Comparison of ENCODE assay signal across 8 cellular contexts in the genomic region with DNA sequence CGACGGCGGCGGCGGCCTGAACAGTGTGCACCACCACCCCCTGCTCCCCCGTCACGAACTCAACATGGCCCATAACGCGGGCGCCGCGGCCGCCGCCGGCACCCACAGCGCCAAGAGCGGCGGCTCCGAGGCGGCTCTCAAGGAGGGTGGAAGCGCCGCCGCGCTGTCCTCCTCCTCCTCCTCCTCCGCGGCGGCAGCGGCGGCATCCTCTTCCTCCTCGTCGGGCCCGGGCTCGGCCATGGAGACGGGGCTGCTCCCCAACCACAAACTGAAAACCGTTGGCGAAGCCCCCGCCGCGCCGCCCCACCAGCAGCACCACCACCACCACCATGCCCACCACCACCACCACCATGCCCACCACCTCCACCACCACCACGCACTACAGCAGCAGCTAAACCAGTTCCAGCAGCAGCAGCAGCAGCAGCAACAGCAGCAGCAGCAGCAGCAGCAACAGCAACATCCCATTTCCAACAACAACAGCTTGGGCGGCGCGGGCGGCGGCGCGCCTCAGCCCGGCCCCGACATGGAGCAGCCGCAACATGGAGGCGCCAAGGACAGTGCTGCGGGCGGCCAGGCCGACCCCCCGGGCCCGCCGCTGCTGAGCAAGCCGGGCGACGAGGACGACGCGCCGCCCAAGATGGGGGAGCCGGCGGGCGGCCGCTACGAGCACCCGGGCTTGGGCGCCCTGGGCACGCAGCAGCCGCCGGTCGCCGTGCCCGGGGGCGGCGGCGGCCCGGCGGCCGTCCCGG. TPM values are rescaled to one million over a fixed set of nuclear protein-coding genes. Genes with fewer than 3 reads are reported as not detected.
DNase-seq lines count a peak whose midpoint lies in the region; ATAC-seq and TF ChIP-seq lines count a peak whose summit lies in the region.

No MANE protein-coding gene starts in this region.

- H3K9me2 ChIP-seq in PC-3 (replicated peaks; ENCODE audit: low read length) = no peaks in the 10 kb centered on the region

- peak overlapping the region; percentile 90 for H3K4me2 ChIP-seq in PC-3 (ENCODE audit: low read length)

- H3K79me2 ChIP-seq in PC-3 (ENCODE audit: low read length) = peaks cover 60% of the 10 kb centered on the region

- H4K20me1 ChIP-seq in PC-3 (ENCODE audit: low read length) = peaks cover 25% of the 10 kb centered on the region

- H3K9ac ChIP-seq in PC-3 (ENCODE audit: low read length) = peak overlapping the region; percentile 85

- no peaks in the 10 kb centered on the region for H3K9me3 ChIP-seq in PC-3 (ENCODE audit: low read length)
- no peaks in the 10 kb centered on the region for H3K9me3 ChIP-seq in gastroesophageal sphincter
- no peaks in the 10 kb centered on the region for H3K9me3 ChIP-seq in thyroid gland

- CTCF ChIA-PET in PC-3 (lab: Charles Lee) = no interaction called here

- H3K4me1 ChIP-seq in PC-3 (ENCODE audit: insufficient read depth, low read length) = peaks cover 29% of the 10 kb centered on the region
- peaks cover 0 to 50% (median 6%) of the 10 kb centered on the region in 3 donors for H3K4me1 ChIP-seq in gastroesophageal sphincter
- H3K4me1 ChIP-seq in thyroid gland = peaks cover 20 to 26% of the 10 kb centered on the region in 2 donors

- no peaks in the 10 kb centered on the region for H3F3A ChIP-seq in PC-3 (ENCODE audit: low read length, unreplicated experiment)

- BruUV-seq in PC-3 (replicated peaks; lab: Mats Ljungman, UMichigan) = no TSS peak

- TF ChIP-seq POLR2A in gastroesophageal sphincter (IDR thresholded peaks at IDR 0.05) (peak; percentile 6 to 23), thyroid gland (IDR thresholded peaks at IDR 0.05) (peak in 1 of 2 donors; percentile 41)

- H3K4me3 ChIP-seq in PC-3 (ENCODE audit: low read length) (peak overlapping the region; percentile 93), gastroesophageal sphincter (peak overlapping the region; percentile 78 to 81), thyroid gland (replicated peaks in 1 of 3) (peak overlapping the region; percentile 22 to 85 (median 83))

- H3K36me3 ChIP-seq in PC-3 (ENCODE audit: low read depth, low read length) (no peaks in the 10 kb centered on the region), gastroesophageal sphincter (no peaks in the 10 kb centered on the region), thyroid gland (no peaks in the 10 kb centered on the region)

- 0 out of 2 replicates have a peak overlapping the region, but pooled peaks have one; percentile 39 for H2AFZ ChIP-seq in PC-3 (ENCODE audit: low read length)

- TF ChIP-seq CTCF in PC-3 (conservative IDR thresholded peaks at IDR 0.05; ENCODE audit: low read depth, low read length) = no peak
- TF ChIP-seq CTCF in gastroesophageal sphincter (IDR thresholded peaks at IDR 0.05) = no peak
- no peak for TF ChIP-seq CTCF in thyroid gland (IDR thresholded peaks at IDR 0.05)

- peak; percentile 12 for ATAC-seq in HG03025 (IDR thresholded peaks at IDR 0.05; ENCODE audit: low FRiP score, unreplicated experiment)
- ATAC-seq in PC-3 = peak; percentile 3
- peak; percentile 22 for ATAC-seq in gastroesophageal sphincter

- DNase-seq in NCI-H1417 (lab: John Stamatoyannopoulos, UW) = peak; percentile 24 to 84 (median 80)
- no peak for DNase-seq in NCI-H1417 treated with DMSO at 0.1 percent for 48 hours (lab: John Stamatoyannopoulos, UW)
- peak; percentile 35 for DNase-seq in PC-3
- DNase-seq in activated effector memory CD4-positive, alpha-beta T cell treated with Interleukin-2 at 50 U/mL for 16 hours = peak; percentile 55
- peak; percentile 33 for DNase-seq in occipital lobe (lab: John Stamatoyannopoulos, UW)
- DNase-seq in thyroid gland = peak; percentile 53 to 66

- no peaks in the 10 kb centered on the region for H3K27me3 ChIP-seq in PC-3 (ENCODE audit: low read length)
- H3K27me3 ChIP-seq in gastroesophageal sphincter = no peaks in the 10 kb centered on the region
- no peaks in the 10 kb centered on the region for H3K27me3 ChIP-seq in thyroid gland

- no CpG with 5 or more reads among the region's 85 CpGs for whole genome bisulfite sequencing in gastroesophageal sphincter (ENCODE audit: low coverage in 1 of 2), 2 donors
- WGBS in thyroid gland, 2 donors = 0 to 1% methylated on average over 18 to 43 of the region's 85 CpGs

- POLR2A ChIA-PET in PC-3 (lab: Charles Lee; ENCODE audit: unreplicated experiment) = no interaction called here

- H3K27ac ChIP-seq in PC-3 (ENCODE audit: low read length) (peak overlapping the region; percentile 57), gastroesophageal sphincter (peak overlapping the region; percentile 89 to 99 (median 97)), thyroid gland (peak overlapping the region; percentile 98 to 99 (median 98))

- intact Hi-C loops in PC-3 (cut with micrococcal nuclease) = loop anchor here (1.0 to 5.0 kb wide), 2 partner anchors 91 to 211 kb away; no protein-coding TSS in a partner anchor
- intact Hi-C loops in thyroid gland (cut with DNase I) = loop anchor here (5.0 to 10.0 kb wide), 2 partner anchors 91 to 397 kb away; no protein-coding TSS in a partner anchor

- TF ChIP-seq EP300 in gastroesophageal sphincter (IDR thresholded peaks at IDR 0.05) = no peak

RNA-seq across cellular contexts. Expression of gene ARID1B, which starts 0.9 kb away (rescaled TPM):
- total RNA-seq in PC-3 (2014; rRNA removed) (24.1 and 24.2 TPM in 2 replicates), gastroesophageal sphincter (100 to 1,000 TPM in 1 of 4 donors, 10 to 100 TPM in 3; 40.0 to 106 (median 79.7) TPM), occipital lobe (95.8 TPM), thyroid gland (100 to 1,000 TPM; 157 to 315 (median 206) TPM)
